In the genomic region with DNA sequence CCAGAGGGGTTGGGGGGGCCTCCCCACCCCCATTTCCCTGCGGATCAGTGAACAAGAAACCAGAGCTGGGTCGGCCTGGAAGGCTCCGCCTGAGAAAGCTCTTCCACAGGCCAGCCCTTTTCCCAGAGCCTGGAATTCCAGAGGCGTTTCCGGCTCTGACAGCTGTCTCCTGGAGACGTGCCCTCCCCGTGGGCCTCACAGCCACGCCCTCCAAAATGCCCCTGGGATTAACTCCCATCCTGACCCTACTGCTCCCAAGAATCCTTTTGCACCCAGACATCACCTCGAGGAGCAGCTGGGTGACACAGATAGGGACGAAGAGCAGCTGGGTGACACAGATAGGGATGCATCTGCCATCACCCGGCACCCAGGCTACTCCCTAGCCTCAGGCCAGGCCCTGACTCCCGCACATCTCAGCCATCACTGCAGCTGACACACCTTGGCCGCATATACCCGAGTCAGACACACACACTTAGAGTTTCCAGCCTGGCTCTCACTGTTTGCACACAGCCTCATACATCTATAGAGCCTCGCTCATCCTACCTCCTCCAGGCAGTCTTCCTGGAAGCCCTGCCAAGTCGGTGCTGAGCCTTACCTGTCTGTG, we compare ENCODE assay signal across 11 cellular contexts. TPM values are rescaled to one million over a fixed set of nuclear protein-coding genes. Genes with fewer than 3 reads are reported as not detected.
DNase-seq lines count a peak whose midpoint lies in the region; ATAC-seq and TF ChIP-seq lines count a peak whose summit lies in the region.
"Had no signal": no experiment of that assay in that cellular context is flagged by ENCODE, and none has a peak within 500 bp of the region (broad histone marks: within the 10 kb centered on the region; RNA-seq: fewer than 3 reads in every experiment).

No MANE protein-coding gene starts in this region.

- CTCF ChIA-PET in activated CD4-positive, alpha-beta T cell treated with anti-CD3 and anti-CD28 coated beads for 36 hours (lab: Charles Lee): interaction anchor here (0.6 to 1.8 kb wide), 3 partner anchors 9 to 22 kb away, joined by 3 to 6 read pairs (median 3); no protein-coding TSS in a partner anchor

- H3K27ac ChIP-seq in angular gyrus (ENCODE audit: low read depth, low read length): peak overlapping the region; percentile 65
- H3K27ac ChIP-seq in right atrium auricular region: peak overlapping the region; percentile 63 to 80

- DNase-seq in H7: peak; percentile 80
- DNase-seq in right atrium auricular region (ENCODE audit: low spot score): no peak
- no peak for DNase-seq in sciatic nerve (ENCODE audit: low spot score)
- DNase-seq in mesenteric fat pad (ENCODE audit: low spot score): no peak
- no peak for DNase-seq in natural killer cell treated with Interleukin-12 subunit alpha and Interleukin-12 subunit beta and Interleukin-15 and Interleukin-18, amount 100 ng/mL, for 72 hours (ENCODE audit: low spot score)
- no peak for DNase-seq in activated CD4-positive, alpha-beta T cell treated with anti-CD3 and anti-CD28 coated beads for 36 hours
- no peak for DNase-seq in KBM-7
- DNase-seq: NK-92 treated with Interleukin-12 subunit alpha and Interleukin-12 subunit beta, amount 100 ng/mL, for 24 hours; small intestine had no signal

- H3K27ac Mint-ChIP-seq in natural killer cell treated with Interleukin-12 subunit alpha and Interleukin-12 subunit beta and Interleukin-15 and Interleukin-18, amount 100 ng/mL, for 72 hours: no peak overlapping the region
- H3K27ac Mint-ChIP-seq in activated CD4-positive, alpha-beta T cell treated with anti-CD3 and anti-CD28 coated beads for 36 hours: no peak overlapping the region

- POLR2A ChIA-PET in activated CD4-positive, alpha-beta T cell treated with anti-CD3 and anti-CD28 coated beads for 36 hours (lab: Charles Lee): no interaction called here

- H3K27me3 ChIP-seq in H7 (ENCODE audit: control insufficient read depth, insufficient read depth, low read length) (peaks cover 3% of the 10 kb centered on the region; the same call in 1 of the 2 replicates), right atrium auricular region (no peaks in the 10 kb centered on the region)

- ATAC-seq in sciatic nerve: peak; percentile 57
- ATAC-seq in natural killer cell treated with Interleukin-12 subunit alpha and Interleukin-12 subunit beta and Interleukin-15 and Interleukin-18, amount 100 ng/mL, for 72 hours: no peak
- no peak for ATAC-seq in activated CD4-positive, alpha-beta T cell treated with anti-CD3 and anti-CD28 coated beads for 36 hours

- no peaks in the 10 kb centered on the region for H3K9me3 ChIP-seq in right atrium auricular region

- in situ Hi-C loops in KBM-7 (cut with MboI; ENCODE audit: low pct_unique_long_range_greater_than_20kb, low sequenced_read_pairs): no loop called here

- H3K4me1 ChIP-seq in right atrium auricular region: peaks cover 0 to 58% of the 10 kb centered on the region in 2 donors

- H3K36me3 ChIP-seq in H7 (replicated peaks; ENCODE audit: control insufficient read depth, insufficient read depth, low read length) (no peaks in the 10 kb centered on the region), right atrium auricular region (no peaks in the 10 kb centered on the region)

- H3K9me3 Mint-ChIP-seq in natural killer cell treated with Interleukin-12 subunit alpha and Interleukin-12 subunit beta and Interleukin-15 and Interleukin-18, amount 100 ng/mL, for 72 hours: no peaks in the 10 kb centered on the region
- no peaks in the 10 kb centered on the region for H3K9me3 Mint-ChIP-seq in activated CD4-positive, alpha-beta T cell treated with anti-CD3 and anti-CD28 coated beads for 36 hours (ENCODE audit: low read depth)

- peaks cover 28 to 29% of the 10 kb centered on the region in 2 donors for H3K27me3 Mint-ChIP-seq in natural killer cell treated with Interleukin-12 subunit alpha and Interleukin-12 subunit beta and Interleukin-15 and Interleukin-18, amount 100 ng/mL, for 72 hours
- H3K27me3 Mint-ChIP-seq in activated CD4-positive, alpha-beta T cell treated with anti-CD3 and anti-CD28 coated beads for 36 hours: peaks cover 14% of the 10 kb centered on the region

- no peak for TF ChIP-seq CTCF in right atrium auricular region (IDR thresholded peaks at IDR 0.05)

- intact Hi-C loops in sciatic nerve (cut with DNase I): no loop called here
- intact Hi-C loops in activated CD4-positive, alpha-beta T cell treated with anti-CD3 and anti-CD28 coated beads for 36 hours (cut with DNase I, micrococcal nuclease): no loop called here

- H3K4me3 ChIP-seq in H7 (ENCODE audit: insufficient read depth, low read depth, low read length) (no peak overlapping the region), right atrium auricular region (no peak overlapping the region)

- H3K4me1 Mint-ChIP-seq in natural killer cell treated with Interleukin-12 subunit alpha and Interleukin-12 subunit beta and Interleukin-15 and Interleukin-18, amount 100 ng/mL, for 72 hours (ENCODE audit: low read depth in 2 of 2): no peaks in the 10 kb centered on the region
- H3K4me1 Mint-ChIP-seq in activated CD4-positive, alpha-beta T cell treated with anti-CD3 and anti-CD28 coated beads for 36 hours: no peaks in the 10 kb centered on the region

- no peaks in the 10 kb centered on the region for H3K36me3 Mint-ChIP-seq in natural killer cell treated with Interleukin-12 subunit alpha and Interleukin-12 subunit beta and Interleukin-15 and Interleukin-18, amount 100 ng/mL, for 72 hours
- H3K36me3 Mint-ChIP-seq in activated CD4-positive, alpha-beta T cell treated with anti-CD3 and anti-CD28 coated beads for 36 hours (ENCODE audit: low read depth): no peaks in the 10 kb centered on the region

- no peak overlapping the region for H3K4me3 Mint-ChIP-seq in natural killer cell treated with Interleukin-12 subunit alpha and Interleukin-12 subunit beta and Interleukin-15 and Interleukin-18, amount 100 ng/mL, for 72 hours
- no peak overlapping the region for H3K4me3 Mint-ChIP-seq in activated CD4-positive, alpha-beta T cell treated with anti-CD3 and anti-CD28 coated beads for 36 hours

RNA-seq across cellular contexts. Expression of a gene that starts 7.6 kb away (rescaled TPM):
- 13.3 and 22.5 TPM in 2 replicates for total RNA-seq in H7 (2014; rRNA removed; shearing (Covaris generic))
- 10 to 100 TPM; 20.7 to 34.8 TPM for total RNA-seq in right atrium auricular region
- 83.1 TPM for total RNA-seq in sciatic nerve
- 102 TPM for total RNA-seq in mesenteric fat pad
- 1 to 10 TPM; 1.9 to 3.5 TPM for total RNA-seq in natural killer cell treated with Interleukin-12 subunit alpha and Interleukin-12 subunit beta and Interleukin-15 and Interleukin-18, amount 100 ng/mL, for 72 hours
- under 1 TPM; 0.83 to 0.87 TPM for total RNA-seq in activated CD4-positive, alpha-beta T cell treated with anti-CD3 and anti-CD28 coated beads for 36 hours

RNA-seq across cellular contexts. Expression of a gene that starts 27.2 kb away (rescaled TPM):
- not detected in 2 replicates for total RNA-seq in H7 (2014; rRNA removed; shearing (Covaris generic))
- total RNA-seq in right atrium auricular region (not detected), sciatic nerve (not detected), mesenteric fat pad (0.84 TPM)
- not detected for total RNA-seq in natural killer cell treated with Interleukin-12 subunit alpha and Interleukin-12 subunit beta and Interleukin-15 and Interleukin-18, amount 100 ng/mL, for 72 hours
- not detected for total RNA-seq in activated CD4-positive, alpha-beta T cell treated with anti-CD3 and anti-CD28 coated beads for 36 hours
- total RNA-seq: urinary bladder had no signal

RNA-seq across cellular contexts. Expression of a gene that starts 33.4 kb away (rescaled TPM):
- total RNA-seq in H7 (2014; rRNA removed; shearing (Covaris generic)): 16.5 and 18.4 TPM in 2 replicates
- total RNA-seq in right atrium auricular region (1 to 10 TPM; 4.2 to 5.8 TPM), sciatic nerve (31.6 TPM), mesenteric fat pad (10.8 TPM)
- total RNA-seq in natural killer cell treated with Interleukin-12 subunit alpha and Interleukin-12 subunit beta and Interleukin-15 and Interleukin-18, amount 100 ng/mL, for 72 hours: under 1 TPM; 0.38 to 0.53 TPM
- total RNA-seq in activated CD4-positive, alpha-beta T cell treated with anti-CD3 and anti-CD28 coated beads for 36 hours: not detected

RNA-seq across cellular contexts. Expression of a gene that starts 56.0 kb away (rescaled TPM):
- 67.9 and 98.6 TPM in 2 replicates for total RNA-seq in H7 (2014; rRNA removed; shearing (Covaris generic))
- total RNA-seq in right atrium auricular region (10 to 100 TPM; 17.7 to 29.0 TPM), sciatic nerve (71.2 TPM), mesenteric fat pad (47.3 TPM)
- 100 to 1,000 TPM in 1 of 2 donors, 10 to 100 TPM in 1; 85.5 to 142 TPM for total RNA-seq in natural killer cell treated with Interleukin-12 subunit alpha and Interleukin-12 subunit beta and Interleukin-15 and Interleukin-18, amount 100 ng/mL, for 72 hours
- total RNA-seq in activated CD4-positive, alpha-beta T cell treated with anti-CD3 and anti-CD28 coated beads for 36 hours: 10 to 100 TPM; 55.4 to 66.6 TPM
